In genomic region chr6:25907475-25908014, GRCh38 we compare ENCODE assay signal across 1 cellular context.
TF ChIP-seq lines count a peak whose summit lies in the region.

No MANE protein-coding gene starts in this region.

TF ChIP-seq in HepG2, 621 proteins besides CTCF, POLR2A, EP300 and RAD21 (continued from another document):
- TF ChIP-seq ZFP91 (CRISPR knock-in tag; IDR thresholded peaks at IDR 0.05; ENCODE audit: borderline replicate concordance) (no peak), ZBTB10 (CRISPR knock-in tag; IDR thresholded peaks at IDR 0.05; ENCODE audit: borderline replicate concordance) (no peak)
TF ChIP-seq in HepG2: peak in this region for 160.
